Comparison of ENCODE assay signal across 16 cellular contexts in the genomic region with DNA sequence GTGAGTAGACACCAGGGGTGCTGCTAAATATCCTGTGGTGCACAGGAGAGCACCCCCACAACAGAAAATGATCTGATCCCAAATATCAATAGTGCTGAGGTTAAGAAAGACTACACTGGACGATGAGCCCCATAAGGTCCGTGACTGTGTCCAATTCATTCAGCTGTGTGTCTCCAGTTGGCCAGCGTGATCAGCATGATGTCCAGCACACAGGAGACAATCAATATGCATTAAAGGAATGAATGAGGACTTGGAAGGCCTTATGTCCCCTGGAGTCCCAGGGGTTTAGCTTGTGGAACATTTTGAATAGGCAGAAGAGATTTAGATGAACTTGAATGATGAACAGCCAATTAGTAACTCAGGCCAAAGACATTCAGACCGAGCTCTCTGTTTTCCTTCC. TPM values are rescaled to one million over a fixed set of nuclear protein-coding genes. Genes with fewer than 3 reads are reported as not detected.
DNase-seq lines count a peak whose midpoint lies in the region; ATAC-seq, FAIRE-seq and TF ChIP-seq lines count a peak whose summit lies in the region.
"Had no signal": no experiment of that assay in that cellular context is flagged by ENCODE, and none has a peak within 500 bp of the region (broad histone marks: within the 10 kb centered on the region; RNA-seq: fewer than 3 reads in every experiment).

No MANE protein-coding gene starts in this region.

- FAIRE-seq in GM12891 (lab: Jason Lieb, UNC): peak; percentile 20

- peaks cover 47% of the 10 kb centered on the region for H3K36me3 Mint-ChIP-seq in CD4-positive, CD25-positive, alpha-beta regulatory T cell
- H3K36me3 Mint-ChIP-seq in activated T-helper 17 cell treated with anti-CD3 and anti-CD28 coated beads, Interleukin-2, amount 50 U/mL, for 72 hours (ENCODE audit: low read depth): peaks cover 98% of the 10 kb centered on the region
- peaks cover 13 to 16% of the 10 kb centered on the region in 2 donors for H3K36me3 Mint-ChIP-seq in naive B cell

- peak overlapping the region in 2 of 3 donors; percentile 29 to 97 for H3K27ac Mint-ChIP-seq in CD4-positive, CD25-positive, alpha-beta regulatory T cell
- peak overlapping the region; percentile 55 for H3K27ac Mint-ChIP-seq in activated T-helper 17 cell treated with anti-CD3 and anti-CD28 coated beads, Interleukin-2, amount 50 U/mL, for 72 hours
- peak overlapping the region; percentile 44 to 93 (median 76) for H3K27ac Mint-ChIP-seq in naive B cell

- H3K4me3 Mint-ChIP-seq in CD4-positive, CD25-positive, alpha-beta regulatory T cell: peak overlapping the region in 2 of 4 donors; percentile 12 to 74
- peak overlapping the region; percentile 89 for H3K4me3 Mint-ChIP-seq in activated T-helper 17 cell treated with anti-CD3 and anti-CD28 coated beads, Interleukin-2, amount 50 U/mL, for 72 hours
- peak overlapping the region in 6 of 8 donors; percentile 42 to 70 (median 54) for H3K4me3 Mint-ChIP-seq in naive B cell

- no peaks in the 10 kb centered on the region for H3K27me3 ChIP-seq in CD4-positive, CD25-positive, alpha-beta regulatory T cell (ENCODE audit: control insufficient read depth, insufficient read depth, low read length)
- H3K27me3 ChIP-seq in effector memory CD4-positive, alpha-beta T cell (replicated peaks; ENCODE audit: control insufficient read depth, insufficient read depth, low read length, poor library complexity, severe bottlenecking): no peaks in the 10 kb centered on the region
- H3K27me3 ChIP-seq: BE2C had no signal

- H3K27me3 Mint-ChIP-seq in CD4-positive, CD25-positive, alpha-beta regulatory T cell: no peaks in the 10 kb centered on the region
- H3K27me3 Mint-ChIP-seq in activated T-helper 17 cell treated with anti-CD3 and anti-CD28 coated beads, Interleukin-2, amount 50 U/mL, for 72 hours: no peaks in the 10 kb centered on the region
- no peaks in the 10 kb centered on the region for H3K27me3 Mint-ChIP-seq in naive B cell

- H3K4me1 Mint-ChIP-seq in CD4-positive, CD25-positive, alpha-beta regulatory T cell: peaks cover 54 to 96% (median 73%) of the 10 kb centered on the region in 4 donors
- peaks cover 72% of the 10 kb centered on the region for H3K4me1 Mint-ChIP-seq in activated T-helper 17 cell treated with anti-CD3 and anti-CD28 coated beads, Interleukin-2, amount 50 U/mL, for 72 hours
- H3K4me1 Mint-ChIP-seq in naive B cell: peaks cover 73 to 98% (median 96%) of the 10 kb centered on the region in 3 donors

- no peaks in the 10 kb centered on the region for H3K9me3 ChIP-seq in CD4-positive, CD25-positive, alpha-beta regulatory T cell (ENCODE audit: control insufficient read depth in 2 of 2, low read length in 2 of 2)
- no peaks in the 10 kb centered on the region for H3K9me3 ChIP-seq in effector memory CD4-positive, alpha-beta T cell (ENCODE audit: control insufficient read depth, low read length)
- H3K9me3 ChIP-seq: BE2C, tibial nerve had no signal

- TF ChIP-seq POLR2A in GM12891 (IDR thresholded peaks at IDR 0.05; ENCODE audit: low read depth, low read length): no peak

- H3K4me3 ChIP-seq in CD4-positive, CD25-positive, alpha-beta regulatory T cell (ENCODE audit: low read depth, low read length): peak overlapping the region; percentile 21
- H3K4me3 ChIP-seq in effector memory CD4-positive, alpha-beta T cell (ENCODE audit: insufficient read depth, low read depth, low read length, poor library complexity, severe bottlenecking): no peak overlapping the region
- H3K4me3 ChIP-seq: tibial nerve had no signal

- no peaks in the 10 kb centered on the region for H3K9me3 Mint-ChIP-seq in CD4-positive, CD25-positive, alpha-beta regulatory T cell
- H3K9me3 Mint-ChIP-seq in activated T-helper 17 cell treated with anti-CD3 and anti-CD28 coated beads, Interleukin-2, amount 50 U/mL, for 72 hours: no peaks in the 10 kb centered on the region
- H3K9me3 Mint-ChIP-seq in naive B cell: no peaks in the 10 kb centered on the region

- no peak for ATAC-seq in CD4-positive, CD25-positive, alpha-beta regulatory T cell (ENCODE audit: low read depth in 2 of 2)
- ATAC-seq in activated T-helper 17 cell treated with anti-CD3 and anti-CD28 coated beads, Interleukin-2, amount 50 U/mL, for 72 hours (replicated peaks): no peak
- ATAC-seq in naive B cell (ENCODE audit: low read depth in 2 of 2) (no peak), HG02981 (IDR thresholded peaks at IDR 0.05; ENCODE audit: unreplicated experiment) (no peak)

- H3K36me3 ChIP-seq in CD4-positive, CD25-positive, alpha-beta regulatory T cell (ENCODE audit: control insufficient read depth, insufficient read depth, low read length): peaks cover 35% of the 10 kb centered on the region
- peaks cover 15% of the 10 kb centered on the region for H3K36me3 ChIP-seq in effector memory CD4-positive, alpha-beta T cell (ENCODE audit: control insufficient read depth, insufficient read depth, low read length)
- H3K36me3 ChIP-seq: tibial nerve had no signal

- DNase-seq in CD4-positive, CD25-positive, alpha-beta regulatory T cell: no peak
- DNase-seq in GM12891 (ENCODE audit: insufficient read length, low spot score) (no peak), naive B cell (no peak), Ammon's horn (ENCODE audit: low spot score) (no peak)
- DNase-seq in effector memory CD4-positive, alpha-beta T cell: no peak
- DNase-seq: activated CD4-positive, alpha-beta T cell treated with anti-CD3 and anti-CD28 coated beads, Interleukin-2, amount 50 U/mL, for 48 hours; aorta; BE2C; foreskin melanocyte; NCI-H1048; stimulated activated CD4-positive, alpha-beta T cell treated with anti-CD3 and anti-CD28 coated beads, Interleukin-4, amount 100 ng/mL, for 24 hours had no signal

- H3K4me1 ChIP-seq in CD4-positive, CD25-positive, alpha-beta regulatory T cell (ENCODE audit: control insufficient read depth, insufficient read depth, low read length, poor library complexity, severe bottlenecking): peaks cover 65% of the 10 kb centered on the region
- peaks cover 39% of the 10 kb centered on the region for H3K4me1 ChIP-seq in effector memory CD4-positive, alpha-beta T cell (ENCODE audit: control insufficient read depth, insufficient read depth, low read length, poor library complexity, severe bottlenecking)

- peak overlapping the region; percentile 35 for H3K27ac ChIP-seq in CD4-positive, CD25-positive, alpha-beta regulatory T cell (ENCODE audit: insufficient read depth, low read length, poor library complexity, severe bottlenecking)
- H3K27ac ChIP-seq in effector memory CD4-positive, alpha-beta T cell (ENCODE audit: insufficient read depth, low read length, poor library complexity, severe bottlenecking): no peak overlapping the region
- H3K27ac ChIP-seq: KMS-11, tibial nerve had no signal

TF ChIP-seq in GM12891, 5 proteins besides CTCF, POLR2A, EP300 and RAD21:
- no peak for TF ChIP-seq SPI1 (IDR thresholded peaks at IDR 0.05; ENCODE audit: low read depth, low read length)
- no peak for TF ChIP-seq POU2F2 (IDR thresholded peaks at IDR 0.05; ENCODE audit: low read depth, low read length)
- TF ChIP-seq TAF1 (IDR thresholded peaks at IDR 0.05; ENCODE audit: low read depth, low read length): no peak
- no peak for TF ChIP-seq PAX5 (IDR thresholded peaks at IDR 0.05; ENCODE audit: insufficient read depth, low read length, severe bottlenecking)
- no peak for TF ChIP-seq POLR2AphosphoS5 (IDR thresholded peaks at IDR 0.05; ENCODE audit: low read depth, low read length)

RNA-seq across cellular contexts. Expression of a gene that starts 6.3 kb away (rescaled TPM):
- total RNA-seq in CD4-positive, CD25-positive, alpha-beta regulatory T cell: 84.1 TPM
- 10 to 100 TPM; 16.5 to 26.8 (median 25.0) TPM for polyA plus RNA-seq in CD4-positive, CD25-positive, alpha-beta regulatory T cell
- polyA plus RNA-seq in GM12891 (2012; ENCODE audit: low read depth, missing spikeins): 60.8 TPM
- total RNA-seq in activated T-helper 17 cell treated with anti-CD3 and anti-CD28 coated beads, Interleukin-2, amount 50 U/mL, for 72 hours: 10 to 100 TPM; 77.2 to 79.5 TPM
- 10 to 100 TPM; 22.1 to 54.6 (median 38.4) TPM for polyA plus RNA-seq in naive B cell (ENCODE audit: low read depth in 6 of 6)
- total RNA-seq: H4 had no signal
